Comparison of ENCODE assay signal across 8 cellular contexts in the genomic region with DNA sequence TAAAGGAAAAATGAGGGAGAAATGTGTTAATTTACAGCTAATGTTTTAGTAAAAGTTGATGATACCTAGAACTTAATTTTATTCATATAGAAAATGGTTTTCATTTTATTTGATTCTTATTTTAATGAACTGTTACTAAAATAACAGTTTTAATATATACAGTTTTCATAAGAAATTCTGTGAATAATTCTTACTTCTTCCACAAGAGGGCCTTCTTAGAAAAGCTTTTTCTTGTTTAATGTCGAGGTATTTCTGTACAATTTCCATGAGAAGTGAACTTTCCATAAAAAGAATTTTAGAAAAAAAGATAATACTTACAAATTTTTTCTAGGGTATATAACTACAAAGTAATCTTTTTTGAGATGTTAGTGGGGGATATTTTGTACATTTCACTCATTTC.
DNase-seq lines count a peak whose midpoint lies in the region; ATAC-seq and TF ChIP-seq lines count a peak whose summit lies in the region.

No MANE protein-coding gene starts in this region.

- H3K9me3 ChIP-seq in IMR-90 (ENCODE audit: control insufficient read depth, insufficient read depth, low read length) (no peaks in the 10 kb centered on the region), right lobe of liver (no peaks in the 10 kb centered on the region)

- H3K36me3 Mint-ChIP-seq in T-helper 2 cell treated with Interferon-gamma antibody and Interleukin-4, amounts not matched to agents 5 μg/mL and 100 μg/mL, for 36 hours (ENCODE audit: low read depth), result peaks cover 23% of the 10 kb centered on the region

- no peak overlapping the region for H3K18ac ChIP-seq in IMR-90 (ENCODE audit: low read depth, low read length)

- no CpG with 5 or more reads among the region's 1 CpG for WGBS in IMR-90 (ENCODE audit: extremely low coverage in 2 of 2, insufficient read length in 1 of 2), 2 experiments
- 2% methylated on average over 1 of the region's 1 CpG for WGBS in right lobe of liver (ENCODE audit: insufficient coverage, low coverage, low lambda C conversion rate, missing lambda C conversion rate)

- peak; percentile 55 for TF ChIP-seq CTCF in IMR-90 (conservative IDR thresholded peaks at IDR 0.05; ENCODE audit: low read depth, low read length)
- TF ChIP-seq CTCF in astrocyte of the cerebellum (IDR thresholded peaks at IDR 0.05; ENCODE audit: low read depth, low read length, missing control alignments), result no peak
- peak; percentile 45 to 52 (median 48) for TF ChIP-seq CTCF in right lobe of liver (IDR thresholded peaks at IDR 0.05)

- no peak overlapping the region for H3K56ac ChIP-seq in IMR-90 (ENCODE audit: extremely low read depth, insufficient read depth, low read length)

- intact Hi-C loops in IMR-90 (cut with micrococcal nuclease), result loop anchor here (1.0 to 5.0 kb wide), 2 partner anchors 147 to 262 kb away; no protein-coding TSS in a partner anchor
- intact Hi-C loops in right lobe of liver (cut with DNase I), result no loop called here

- H3K4me3 ChIP-seq in IMR-90 (ENCODE audit: insufficient read depth, low read depth, low read length), result no peak overlapping the region
- H3K4me3 ChIP-seq in astrocyte of the cerebellum (ENCODE audit: low read depth, low read length), result no peak overlapping the region
- H3K4me3 ChIP-seq in right lobe of liver, result no peak overlapping the region

- POLR2A ChIA-PET in IMR-90 (lab: Charles Lee; ENCODE audit: unreplicated experiment), result interaction anchor here (0.5 to 0.6 kb wide), 2 partner anchors 80 to 1602 kb away, joined by 3 read pairs; no protein-coding TSS in a partner anchor

- H4K20me1 ChIP-seq in IMR-90 (ENCODE audit: insufficient read depth, low read length), result no peaks in the 10 kb centered on the region

- TF ChIP-seq RAD21 in IMR-90 (IDR thresholded peaks at IDR 0.05; ENCODE audit: low read length), result peak; percentile 63

- H4K91ac ChIP-seq in IMR-90 (ENCODE audit: insufficient read depth, low read depth, low read length), result no peak overlapping the region

- no peak overlapping the region for H3K23ac ChIP-seq in IMR-90 (ENCODE audit: low read depth, low read length)

- H3K27me3 ChIP-seq in IMR-90 (ENCODE audit: control insufficient read depth, insufficient read depth, low read length) (no peaks in the 10 kb centered on the region), right lobe of liver (no peaks in the 10 kb centered on the region)

- no peak overlapping the region for H2AK9ac ChIP-seq in IMR-90 (replicated peaks; ENCODE audit: low read depth, low read length, poor library complexity)

- no TSS peak for BruUV-seq in IMR-90 (replicated peaks; lab: Mats Ljungman, UMichigan)

- DNase-seq in AG20443 (ENCODE audit: low spot score) (peak; percentile 27), IMR-90 (peak; percentile 57), astrocyte of the cerebellum (ENCODE audit: low read depth) (peak; percentile 26), right lobe of liver (no peak)
- no peak for DNase-seq in T-helper 2 cell treated with Interferon-gamma antibody and Interleukin-4, amounts not matched to agents 5 μg/mL and 100 μg/mL, for 36 hours (ENCODE audit: low spot score)

- peak overlapping the region; percentile 39 for H2BK5ac ChIP-seq in IMR-90 (ENCODE audit: low read depth, low read length, poor library complexity, severe bottlenecking)

- in situ Hi-C loops in IMR-90 (cut with MboI; ENCODE audit: low sequenced_read_pairs) (loop anchor here (10.0 kb wide), 1 partner anchor 144 kb away; no protein-coding TSS in a partner anchor), astrocyte of the cerebellum (cut with HindIII; ENCODE audit: low sequenced_read_pairs) (no loop called here)

- peaks cover 1% of the 10 kb centered on the region for H3K4me1 Mint-ChIP-seq in T-helper 2 cell treated with Interferon-gamma antibody and Interleukin-4, amounts not matched to agents 5 μg/mL and 100 μg/mL, for 36 hours (ENCODE audit: low read depth)

- no peak overlapping the region for H2AK5ac ChIP-seq in IMR-90 (ENCODE audit: low read depth, low read length)

- no peak overlapping the region for H3K9ac ChIP-seq in IMR-90 (ENCODE audit: low read depth, low read length)

- no peak overlapping the region for H4K5ac ChIP-seq in IMR-90 (ENCODE audit: low read depth, low read length)

- no peak overlapping the region for H2AFZ ChIP-seq in IMR-90 (replicated peaks; ENCODE audit: low read length, poor library complexity)

- peaks cover 19 to 21% of the 10 kb centered on the region in 2 experiments for H3K79me1 ChIP-seq in IMR-90 (ENCODE audit: low read depth in 1 of 2, low read length in 2 of 2)

- no peak overlapping the region for H3K27ac Mint-ChIP-seq in T-helper 2 cell treated with Interferon-gamma antibody and Interleukin-4, amounts not matched to agents 5 μg/mL and 100 μg/mL, for 36 hours

- no peak overlapping the region for H2BK120ac ChIP-seq in IMR-90 (ENCODE audit: low read depth, low read length)

- no peaks in the 10 kb centered on the region for H3K27me3 Mint-ChIP-seq in T-helper 2 cell treated with Interferon-gamma antibody and Interleukin-4, amounts not matched to agents 5 μg/mL and 100 μg/mL, for 36 hours (ENCODE audit: low read depth)

- no peaks in the 10 kb centered on the region for H3K4me1 ChIP-seq in IMR-90 (ENCODE audit: control insufficient read depth, insufficient read depth, low read length)
- H3K4me1 ChIP-seq in right lobe of liver, result no peaks in the 10 kb centered on the region

- H3K14ac ChIP-seq in IMR-90 (replicated peaks; ENCODE audit: low read depth, low read length), result no peak overlapping the region

- no peak overlapping the region for H3K4me2 ChIP-seq in IMR-90 (ENCODE audit: low read depth, low read length)

- CTCF ChIA-PET in IMR-90 (lab: Yijun Ruan, JAX), result interaction anchor here (0.7 to 2.1 kb wide), 6 partner anchors 15 to 267 kb away, joined by 3 to 15 read pairs (median 4); no protein-coding TSS in a partner anchor

- no peak overlapping the region for H3K27ac ChIP-seq in IMR-90 (ENCODE audit: insufficient read depth, low read length)
- no peak overlapping the region for H3K27ac ChIP-seq in right lobe of liver

- 0 out of 2 replicates have a peak, but pooled peaks cover 2% of the 10 kb centered on the region for H3K9me1 ChIP-seq in IMR-90 (ENCODE audit: insufficient read depth, low read length)

- TF ChIP-seq POLR2A in IMR-90 (IDR thresholded peaks at IDR 0.05; ENCODE audit: low read depth, low read length) (no peak), right lobe of liver (IDR thresholded peaks at IDR 0.05) (no peak)

- ATAC-seq in IMR-90 (ENCODE audit: low read depth), result no peak
- peak in 3 of 4 donors; percentile 27 to 43 (median 34) for ATAC-seq in right lobe of liver
- no peak for ATAC-seq in GM19397 (IDR thresholded peaks at IDR 0.05; ENCODE audit: unreplicated experiment)
- no peak for ATAC-seq in HG03469 (IDR thresholded peaks at IDR 0.05; ENCODE audit: unreplicated experiment)
- no peak for ATAC-seq in HG03097 (IDR thresholded peaks at IDR 0.05; ENCODE audit: low FRiP score, unreplicated experiment)

- H3K9me3 Mint-ChIP-seq in T-helper 2 cell treated with Interferon-gamma antibody and Interleukin-4, amounts not matched to agents 5 μg/mL and 100 μg/mL, for 36 hours, result no peaks in the 10 kb centered on the region

- H3K4me3 Mint-ChIP-seq in T-helper 2 cell treated with Interferon-gamma antibody and Interleukin-4, amounts not matched to agents 5 μg/mL and 100 μg/mL, for 36 hours, result no peak overlapping the region

- dilution Hi-C loops in IMR-90 (cut with HindIII; ENCODE audit: low sequenced_read_pairs, unreplicated experiment), result no loop called here

- H3K36me3 ChIP-seq in IMR-90 (ENCODE audit: control insufficient read depth, insufficient read depth, low read length) (peaks cover 6% of the 10 kb centered on the region), right lobe of liver (no peaks in the 10 kb centered on the region)

- no peak overlapping the region for H2BK20ac ChIP-seq in IMR-90 (ENCODE audit: low read depth, low read length)

- no peak overlapping the region for H3K4ac ChIP-seq in IMR-90 (ENCODE audit: low read depth, low read length)

- H4K8ac ChIP-seq in IMR-90 (ENCODE audit: low read depth in 2 of 2, low read length in 2 of 2), result no peak overlapping the region

- no peak overlapping the region for H2BK15ac ChIP-seq in IMR-90 (ENCODE audit: low read depth, low read length)

TF ChIP-seq in IMR-90, 13 proteins besides CTCF, POLR2A, EP300 and RAD21:
- TF ChIP-seq SMC3 (IDR thresholded peaks at IDR 0.05; ENCODE audit: low read depth, low read length) (peak; percentile 66; the same call in 1 of the 2 replicates), CHD1 (IDR thresholded peaks at IDR 0.05; ENCODE audit: low read depth, low read length) (no peak), MAZ (IDR thresholded peaks at IDR 0.05; ENCODE audit: borderline replicate concordance, low read depth, low read length) (no peak)
- TF ChIP-seq, protein P1, sequence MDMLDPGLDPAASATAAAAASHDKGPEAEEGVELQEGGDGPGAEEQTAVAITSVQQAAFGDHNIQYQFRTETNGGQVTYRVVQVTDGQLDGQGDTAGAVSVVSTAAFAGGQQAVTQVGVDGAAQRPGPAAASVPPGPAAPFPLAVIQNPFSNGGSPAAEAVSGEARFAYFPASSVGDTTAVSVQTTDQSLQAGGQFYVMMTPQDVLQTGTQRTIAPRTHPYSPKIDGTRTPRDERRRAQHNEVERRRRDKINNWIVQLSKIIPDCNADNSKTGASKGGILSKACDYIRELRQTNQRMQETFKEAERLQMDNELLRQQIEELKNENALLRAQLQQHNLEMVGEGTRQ (IDR thresholded peaks at IDR 0.05; ENCODE audit: low read depth, low read length), result no peak
- TF ChIP-seq, protein P2, sequence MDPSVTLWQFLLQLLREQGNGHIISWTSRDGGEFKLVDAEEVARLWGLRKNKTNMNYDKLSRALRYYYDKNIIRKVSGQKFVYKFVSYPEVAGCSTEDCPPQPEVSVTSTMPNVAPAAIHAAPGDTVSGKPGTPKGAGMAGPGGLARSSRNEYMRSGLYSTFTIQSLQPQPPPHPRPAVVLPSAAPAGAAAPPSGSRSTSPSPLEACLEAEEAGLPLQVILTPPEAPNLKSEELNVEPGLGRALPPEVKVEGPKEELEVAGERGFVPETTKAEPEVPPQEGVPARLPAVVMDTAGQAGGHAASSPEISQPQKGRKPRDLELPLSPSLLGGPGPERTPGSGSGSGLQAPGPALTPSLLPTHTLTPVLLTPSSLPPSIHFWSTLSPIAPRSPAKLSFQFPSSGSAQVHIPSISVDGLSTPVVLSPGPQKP (IDR thresholded peaks at IDR 0.05; ENCODE audit: borderline replicate concordance, low read depth, low read length), result no peak
TF ChIP-seq in IMR-90: peak in this region for 1.

Comparison
In these comparisons a context has a peak if more than half of its experiments do, and no peak if none do; other contexts are left out.
1. DNase-seq: peak in AG20443 (single experiment), IMR-90 (single experiment) and astrocyte of the cerebellum (single experiment); none in right lobe of liver (0 of 3) and T-helper 2 cell treated with Interferon-gamma antibody and Interleukin-4, amounts not matched to agents 5 μg/mL and 100 μg/mL, for 36 hours (single experiment).
2. ATAC-seq: peak in right lobe of liver (3 of 4); none in IMR-90 (single experiment), GM19397 (single experiment), HG03469 (single experiment) and HG03097 (single experiment).